1 cellular context compared by ENCODE assay signal in the genomic region with DNA sequence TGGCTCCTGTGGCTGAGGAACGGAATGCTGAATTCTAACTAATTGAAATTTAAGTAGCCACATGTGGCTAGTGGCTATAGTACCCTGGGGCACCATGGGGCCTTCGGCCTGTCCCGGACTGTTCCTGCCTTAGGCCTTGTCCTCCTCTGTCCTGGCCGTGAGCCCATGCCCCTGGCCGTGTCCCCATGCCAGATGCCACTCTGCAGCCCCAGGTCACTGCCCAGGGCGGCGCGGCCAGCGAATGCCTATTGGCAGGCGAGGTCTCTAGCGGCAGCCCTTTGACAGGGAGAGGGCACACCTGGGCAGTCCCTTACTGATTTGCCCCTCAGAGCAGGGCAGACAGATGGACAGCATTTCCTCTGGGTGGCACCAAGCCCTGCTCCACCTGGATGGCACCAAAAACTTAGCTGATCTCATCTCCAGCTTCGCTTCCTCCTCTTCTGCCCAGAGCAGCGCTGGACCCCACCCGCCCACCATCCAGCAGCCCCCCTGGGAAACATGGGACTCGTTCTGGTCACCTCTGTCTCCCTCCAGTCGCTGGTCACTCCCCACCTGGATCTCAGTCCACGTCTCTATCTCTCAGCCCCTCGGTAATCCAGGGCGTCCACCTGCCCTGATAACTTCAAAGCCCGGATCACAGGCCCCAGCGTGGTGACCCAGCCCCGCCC.
TF ChIP-seq lines count a peak whose summit lies in the region.

No MANE protein-coding gene starts in this region.

TF ChIP-seq in HepG2, 621 proteins besides CTCF, POLR2A, EP300 and RAD21 (continued from another document and continues in another):
- TF ChIP-seq ZNF317 (CRISPR knock-in tag; IDR thresholded peaks at IDR 0.05) (0 out of 2 replicates have a peak, but pooled peaks have one; percentile 18), ZFP1 (CRISPR knock-in tag; IDR thresholded peaks at IDR 0.05) (no peak), HOXA9 (CRISPR knock-in tag; IDR thresholded peaks at IDR 0.05; ENCODE audit: borderline replicate concordance) (no peak), RBM22 (optimal IDR thresholded peaks at IDR 0.05; ENCODE audit: low read length) (no peak), TCF7 (IDR thresholded peaks at IDR 0.05; ENCODE audit: low read depth) (peak; percentile 91), SMAD3 (CRISPR knock-in tag; IDR thresholded peaks at IDR 0.05) (no peak), PRMT3 (CRISPR knock-in tag; IDR thresholded peaks at IDR 0.05; ENCODE audit: borderline replicate concordance, low read depth) (0 out of 2 replicates have a peak, but pooled peaks have one; percentile 5), HNF4G (IDR thresholded peaks at IDR 0.05; ENCODE audit: borderline replicate concordance, low read depth, low read length) (peak; percentile 37; the same call in 1 of the 2 replicates), HNF4G (CRISPR knock-in tag; IDR thresholded peaks at IDR 0.05; ENCODE audit: borderline replicate concordance, low read depth) (no peak), ZNF883 (CRISPR knock-in tag; IDR thresholded peaks at IDR 0.05; ENCODE audit: not compliant biosample characterization) (peak; percentile 47), TMF1 (CRISPR knock-in tag; IDR thresholded peaks at IDR 0.05; ENCODE audit: low read depth) (no peak), ZNF136 (CRISPR knock-in tag; IDR thresholded peaks at IDR 0.05; ENCODE audit: low read depth) (no peak), HNRNPL (IDR thresholded peaks at IDR 0.05; ENCODE audit: low read depth, low read length) (peak; percentile 67; the same call in 1 of the 2 replicates), TSC22D2 (CRISPR knock-in tag; IDR thresholded peaks at IDR 0.05; ENCODE audit: borderline replicate concordance) (no peak), IRF9 (CRISPR knock-in tag; IDR thresholded peaks at IDR 0.05; ENCODE audit: borderline replicate concordance) (no peak), ZFP91 (CRISPR knock-in tag; IDR thresholded peaks at IDR 0.05; ENCODE audit: borderline replicate concordance) (0 out of 2 replicates have a peak, but pooled peaks have one; percentile 75), FIP1L1 (IDR thresholded peaks at IDR 0.05; ENCODE audit: borderline replicate concordance, insufficient read depth, low read depth, low read length) (no peak), SMAD9 (CRISPR knock-in tag; IDR thresholded peaks at IDR 0.05) (0 out of 2 replicates have a peak, but pooled peaks have one; percentile 15), ZNF747 (CRISPR knock-in tag; IDR thresholded peaks at IDR 0.05; ENCODE audit: borderline replicate concordance) (no peak), ATF5 (CRISPR knock-in tag; IDR thresholded peaks at IDR 0.05; ENCODE audit: low read depth) (no peak), ZBTB21 (CRISPR knock-in tag; IDR thresholded peaks at IDR 0.05) (no peak), TFAP4 (IDR thresholded peaks at IDR 0.05; ENCODE audit: borderline replicate concordance, low read depth) (peak; percentile 31; the same call in 1 of the 2 replicates)
- TF ChIP-seq, protein P1, sequence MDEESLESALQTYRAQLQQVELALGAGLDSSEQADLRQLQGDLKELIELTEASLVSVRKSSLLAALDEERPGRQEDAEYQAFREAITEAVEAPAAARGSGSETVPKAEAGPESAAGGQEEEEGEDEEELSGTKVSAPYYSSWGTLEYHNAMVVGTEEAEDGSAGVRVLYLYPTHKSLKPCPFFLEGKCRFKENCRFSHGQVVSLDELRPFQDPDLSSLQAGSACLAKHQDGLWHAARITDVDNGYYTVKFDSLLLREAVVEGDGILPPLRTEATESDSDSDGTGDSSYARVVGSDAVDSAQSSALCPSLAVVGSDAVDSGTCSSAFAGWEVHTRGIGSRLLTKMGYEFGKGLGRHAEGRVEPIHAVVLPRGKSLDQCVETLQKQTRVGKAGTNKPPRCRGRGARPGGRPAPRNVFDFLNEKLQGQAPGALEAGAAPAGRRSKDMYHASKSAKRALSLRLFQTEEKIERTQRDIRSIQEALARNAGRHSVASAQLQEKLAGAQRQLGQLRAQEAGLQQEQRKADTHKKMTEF (CRISPR knock-in tag; IDR thresholded peaks at IDR 0.05) = 0 out of 2 replicates have a peak, but pooled peaks have one; percentile 47
- TF ChIP-seq, protein P2, sequence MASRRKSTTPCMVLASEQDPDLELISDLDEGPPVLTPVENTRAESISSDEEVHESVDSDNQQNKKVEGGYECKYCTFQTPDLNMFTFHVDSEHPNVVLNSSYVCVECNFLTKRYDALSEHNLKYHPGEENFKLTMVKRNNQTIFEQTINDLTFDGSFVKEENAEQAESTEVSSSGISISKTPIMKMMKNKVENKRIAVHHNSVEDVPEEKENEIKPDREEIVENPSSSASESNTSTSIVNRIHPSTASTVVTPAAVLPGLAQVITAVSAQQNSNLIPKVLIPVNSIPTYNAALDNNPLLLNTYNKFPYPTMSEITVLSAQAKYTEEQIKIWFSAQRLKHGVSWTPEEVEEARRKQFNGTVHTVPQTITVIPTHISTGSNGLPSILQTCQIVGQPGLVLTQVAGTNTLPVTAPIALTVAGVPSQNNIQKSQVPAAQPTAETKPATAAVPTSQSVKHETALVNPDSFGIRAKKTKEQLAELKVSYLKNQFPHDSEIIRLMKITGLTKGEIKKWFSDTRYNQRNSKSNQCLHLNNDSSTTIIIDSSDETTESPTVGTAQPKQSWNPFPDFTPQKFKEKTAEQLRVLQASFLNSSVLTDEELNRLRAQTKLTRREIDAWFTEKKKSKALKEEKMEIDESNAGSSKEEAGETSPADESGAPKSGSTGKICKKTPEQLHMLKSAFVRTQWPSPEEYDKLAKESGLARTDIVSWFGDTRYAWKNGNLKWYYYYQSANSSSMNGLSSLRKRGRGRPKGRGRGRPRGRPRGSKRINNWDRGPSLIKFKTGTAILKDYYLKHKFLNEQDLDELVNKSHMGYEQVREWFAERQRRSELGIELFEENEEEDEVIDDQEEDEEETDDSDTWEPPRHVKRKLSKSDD (CRISPR knock-in tag; IDR thresholded peaks at IDR 0.05; ENCODE audit: low read depth) = 0 out of 2 replicates have a peak, but pooled peaks have one; percentile 17
- TF ChIP-seq, protein P3, sequence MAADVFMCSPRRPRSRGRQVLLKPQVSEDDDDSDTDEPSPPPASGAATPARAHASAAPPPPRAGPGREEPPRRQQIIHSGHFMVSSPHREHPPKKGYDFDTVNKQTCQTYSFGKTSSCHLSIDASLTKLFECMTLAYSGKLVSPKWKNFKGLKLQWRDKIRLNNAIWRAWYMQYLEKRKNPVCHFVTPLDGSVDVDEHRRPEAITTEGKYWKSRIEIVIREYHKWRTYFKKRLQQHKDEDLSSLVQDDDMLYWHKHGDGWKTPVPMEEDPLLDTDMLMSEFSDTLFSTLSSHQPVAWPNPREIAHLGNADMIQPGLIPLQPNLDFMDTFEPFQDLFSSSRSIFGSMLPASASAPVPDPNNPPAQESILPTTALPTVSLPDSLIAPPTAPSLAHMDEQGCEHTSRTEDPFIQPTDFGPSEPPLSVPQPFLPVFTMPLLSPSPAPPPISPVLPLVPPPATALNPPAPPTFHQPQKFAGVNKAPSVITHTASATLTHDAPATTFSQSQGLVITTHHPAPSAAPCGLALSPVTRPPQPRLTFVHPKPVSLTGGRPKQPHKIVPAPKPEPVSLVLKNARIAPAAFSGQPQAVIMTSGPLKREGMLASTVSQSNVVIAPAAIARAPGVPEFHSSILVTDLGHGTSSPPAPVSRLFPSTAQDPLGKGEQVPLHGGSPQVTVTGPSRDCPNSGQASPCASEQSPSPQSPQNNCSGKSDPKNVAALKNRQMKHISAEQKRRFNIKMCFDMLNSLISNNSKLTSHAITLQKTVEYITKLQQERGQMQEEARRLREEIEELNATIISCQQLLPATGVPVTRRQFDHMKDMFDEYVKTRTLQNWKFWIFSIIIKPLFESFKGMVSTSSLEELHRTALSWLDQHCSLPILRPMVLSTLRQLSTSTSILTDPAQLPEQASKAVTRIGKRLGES (CRISPR knock-in tag; IDR thresholded peaks at IDR 0.05; ENCODE audit: borderline replicate concordance) = no peak
- TF ChIP-seq, protein P4, sequence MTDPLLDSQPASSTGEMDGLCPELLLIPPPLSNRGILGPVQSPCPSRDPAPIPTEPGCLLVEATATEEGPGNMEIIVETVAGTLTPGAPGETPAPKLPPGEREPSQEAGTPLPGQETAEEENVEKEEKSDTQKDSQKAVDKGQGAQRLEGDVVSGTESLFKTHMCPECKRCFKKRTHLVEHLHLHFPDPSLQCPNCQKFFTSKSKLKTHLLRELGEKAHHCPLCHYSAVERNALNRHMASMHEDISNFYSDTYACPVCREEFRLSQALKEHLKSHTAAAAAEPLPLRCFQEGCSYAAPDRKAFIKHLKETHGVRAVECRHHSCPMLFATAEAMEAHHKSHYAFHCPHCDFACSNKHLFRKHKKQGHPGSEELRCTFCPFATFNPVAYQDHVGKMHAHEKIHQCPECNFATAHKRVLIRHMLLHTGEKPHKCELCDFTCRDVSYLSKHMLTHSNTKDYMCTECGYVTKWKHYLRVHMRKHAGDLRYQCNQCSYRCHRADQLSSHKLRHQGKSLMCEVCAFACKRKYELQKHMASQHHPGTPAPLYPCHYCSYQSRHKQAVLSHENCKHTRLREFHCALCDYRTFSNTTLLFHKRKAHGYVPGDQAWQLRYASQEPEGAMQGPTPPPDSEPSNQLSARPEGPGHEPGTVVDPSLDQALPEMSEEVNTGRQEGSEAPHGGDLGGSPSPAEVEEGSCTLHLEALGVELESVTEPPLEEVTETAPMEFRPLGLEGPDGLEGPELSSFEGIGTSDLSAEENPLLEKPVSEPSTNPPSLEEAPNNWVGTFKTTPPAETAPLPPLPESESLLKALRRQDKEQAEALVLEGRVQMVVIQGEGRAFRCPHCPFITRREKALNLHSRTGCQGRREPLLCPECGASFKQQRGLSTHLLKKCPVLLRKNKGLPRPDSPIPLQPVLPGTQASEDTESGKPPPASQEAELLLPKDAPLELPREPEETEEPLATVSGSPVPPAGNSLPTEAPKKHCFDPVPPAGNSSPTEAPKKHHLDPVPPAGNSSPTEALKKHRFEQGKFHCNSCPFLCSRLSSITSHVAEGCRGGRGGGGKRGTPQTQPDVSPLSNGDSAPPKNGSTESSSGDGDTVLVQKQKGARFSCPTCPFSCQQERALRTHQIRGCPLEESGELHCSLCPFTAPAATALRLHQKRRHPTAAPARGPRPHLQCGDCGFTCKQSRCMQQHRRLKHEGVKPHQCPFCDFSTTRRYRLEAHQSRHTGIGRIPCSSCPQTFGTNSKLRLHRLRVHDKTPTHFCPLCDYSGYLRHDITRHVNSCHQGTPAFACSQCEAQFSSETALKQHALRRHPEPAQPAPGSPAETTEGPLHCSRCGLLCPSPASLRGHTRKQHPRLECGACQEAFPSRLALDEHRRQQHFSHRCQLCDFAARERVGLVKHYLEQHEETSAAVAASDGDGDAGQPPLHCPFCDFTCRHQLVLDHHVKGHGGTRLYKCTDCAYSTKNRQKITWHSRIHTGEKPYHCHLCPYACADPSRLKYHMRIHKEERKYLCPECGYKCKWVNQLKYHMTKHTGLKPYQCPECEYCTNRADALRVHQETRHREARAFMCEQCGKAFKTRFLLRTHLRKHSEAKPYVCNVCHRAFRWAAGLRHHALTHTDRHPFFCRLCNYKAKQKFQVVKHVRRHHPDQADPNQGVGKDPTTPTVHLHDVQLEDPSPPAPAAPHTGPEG (CRISPR knock-in tag; IDR thresholded peaks at IDR 0.05) = no peak
- TF ChIP-seq, protein P5, sequence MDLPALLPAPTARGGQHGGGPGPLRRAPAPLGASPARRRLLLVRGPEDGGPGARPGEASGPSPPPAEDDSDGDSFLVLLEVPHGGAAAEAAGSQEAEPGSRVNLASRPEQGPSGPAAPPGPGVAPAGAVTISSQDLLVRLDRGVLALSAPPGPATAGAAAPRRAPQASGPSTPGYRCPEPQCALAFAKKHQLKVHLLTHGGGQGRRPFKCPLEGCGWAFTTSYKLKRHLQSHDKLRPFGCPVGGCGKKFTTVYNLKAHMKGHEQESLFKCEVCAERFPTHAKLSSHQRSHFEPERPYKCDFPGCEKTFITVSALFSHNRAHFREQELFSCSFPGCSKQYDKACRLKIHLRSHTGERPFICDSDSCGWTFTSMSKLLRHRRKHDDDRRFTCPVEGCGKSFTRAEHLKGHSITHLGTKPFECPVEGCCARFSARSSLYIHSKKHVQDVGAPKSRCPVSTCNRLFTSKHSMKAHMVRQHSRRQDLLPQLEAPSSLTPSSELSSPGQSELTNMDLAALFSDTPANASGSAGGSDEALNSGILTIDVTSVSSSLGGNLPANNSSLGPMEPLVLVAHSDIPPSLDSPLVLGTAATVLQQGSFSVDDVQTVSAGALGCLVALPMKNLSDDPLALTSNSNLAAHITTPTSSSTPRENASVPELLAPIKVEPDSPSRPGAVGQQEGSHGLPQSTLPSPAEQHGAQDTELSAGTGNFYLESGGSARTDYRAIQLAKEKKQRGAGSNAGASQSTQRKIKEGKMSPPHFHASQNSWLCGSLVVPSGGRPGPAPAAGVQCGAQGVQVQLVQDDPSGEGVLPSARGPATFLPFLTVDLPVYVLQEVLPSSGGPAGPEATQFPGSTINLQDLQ (CRISPR knock-in tag; IDR thresholded peaks at IDR 0.05) = 0 out of 2 replicates have a peak, but pooled peaks have one; percentile 20
